Comparison of ENCODE assay signal across 20 cellular contexts in the genomic region with DNA sequence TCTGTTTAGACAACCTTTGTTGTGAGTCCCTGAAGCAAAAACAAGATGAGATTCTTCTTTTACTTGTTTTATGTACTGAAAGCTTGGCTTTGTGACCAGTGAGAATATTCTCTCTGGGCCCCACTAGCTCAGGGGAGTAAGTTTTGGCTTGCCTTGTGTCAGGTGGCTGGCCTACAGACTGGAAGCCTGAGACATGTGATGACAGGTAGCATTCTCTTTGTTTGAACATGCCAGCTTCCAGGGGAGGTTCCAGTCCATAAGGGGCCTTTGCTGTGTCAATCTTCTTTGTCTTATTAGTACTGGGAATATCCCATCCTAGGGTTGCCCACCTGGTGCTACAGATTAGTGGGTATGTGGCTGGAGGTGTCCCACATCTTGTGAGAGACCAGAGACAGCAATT.
"Had no signal": no experiment of that assay in that cellular context is flagged by ENCODE, and none has a peak within 500 bp of the region (broad histone marks: within the 10 kb centered on the region; RNA-seq: fewer than 3 reads in every experiment).

No MANE protein-coding gene starts in this region.

- H3K27me3 Mint-ChIP-seq: dendritic cell treated with granulocyte-macrophage colony-stimulating factor and Interleukin-4, amounts not matched to agents 40 ng/mL and 50 ng/mL, for 4 days had no signal

- H3K4me3 ChIP-seq: heart left ventricle, ovary, right atrium auricular region, stomach, thoracic aorta, upper lobe of left lung, uterus had no signal

- H3K4me1 Mint-ChIP-seq: memory B cell, naive B cell had no signal

- DNase-seq: cerebellar nuclear complex; erythroblast; heart left ventricle; hippocampal formation; kidney glomerular epithelial cell; midbrain; naive B cell; ovary; small intestine; stimulated activated CD4-positive, alpha-beta T cell treated with anti-CD3 and anti-CD28 coated beads, Interleukin-12 subunit alpha, Interleukin-12 subunit beta, amount 100 ng/mL, for 4 hours; stimulated activated naive CD4-positive, alpha-beta T cell; stomach; substantia nigra; uterus had no signal

- H3K27ac ChIP-seq: ovary, stomach, thoracic aorta, upper lobe of left lung, uterus had no signal

- H3K4me3 Mint-ChIP-seq: dendritic cell treated with granulocyte-macrophage colony-stimulating factor and Interleukin-4, amounts not matched to agents 40 ng/mL and 50 ng/mL, for 4 days; memory B cell; nephron had no signal

- H3K4me1 ChIP-seq: right atrium auricular region, uterus had no signal

- H3K36me3 Mint-ChIP-seq: memory B cell had no signal

- H3K27me3 ChIP-seq: heart left ventricle, ovary, right atrium auricular region, stomach, upper lobe of left lung, uterus had no signal

- H3K9me3 ChIP-seq: heart left ventricle, ovary, right atrium auricular region, stomach, thoracic aorta, upper lobe of left lung, uterus had no signal

- H3K27ac Mint-ChIP-seq: dendritic cell treated with granulocyte-macrophage colony-stimulating factor and Interleukin-4, amounts not matched to agents 40 ng/mL and 50 ng/mL, for 4 days; memory B cell; nephron had no signal

- H3K9me3 Mint-ChIP-seq: dendritic cell treated with granulocyte-macrophage colony-stimulating factor and Interleukin-4, amounts not matched to agents 40 ng/mL and 50 ng/mL, for 4 days had no signal

- H3K36me3 ChIP-seq: heart left ventricle, ovary, right atrium auricular region, stomach, thoracic aorta, upper lobe of left lung, uterus had no signal
